In genomic region chr1:4634156-4634792, GRCh38 we compare ENCODE assay signal across 35 cellular contexts. TPM values are rescaled to one million over a fixed set of nuclear protein-coding genes. Genes with fewer than 3 reads are reported as not detected.
"Had no signal": no experiment of that assay in that cellular context is flagged by ENCODE, and none has a peak within 500 bp of the region (broad histone marks: within the 10 kb centered on the region; RNA-seq: fewer than 3 reads in every experiment).

No MANE protein-coding gene starts in this region.

- H3K4me3 Mint-ChIP-seq: activated CD4-positive, alpha-beta T cell treated with anti-CD3 and anti-CD28 coated beads, Interleukin-2, amount 10 ng/mL, durations not matched to agents 24 days and 14 days; activated CD8-positive, alpha-beta T cell treated with anti-CD3 and anti-CD28 coated beads for 36 hours; activated naive CD8-positive, alpha-beta T cell treated with anti-CD3 and anti-CD28 coated beads for 36 hours; activated T-cell treated with anti-CD3 and anti-CD28 coated beads, Interleukin-2, amount 50 U/mL, for 72 hours; activated T-helper 17 cell treated with anti-CD3 and anti-CD28 coated beads, Interleukin-2, amount 50 U/mL, for 72 hours; T-helper 1 cell treated with Interleukin-12 subunit alpha and Interleukin-12 subunit beta and Interleukin-4 antibody, amounts not matched to agents 30 μg/mL and 1 μg/mL, for 36 hours; T-helper 2 cell treated with Interferon-gamma antibody and Interleukin-4, amounts not matched to agents 5 μg/mL and 100 μg/mL, for 36 hours had no signal

- H3K4me1 ChIP-seq: Peyer's patch, SJSA1 had no signal

- H3K4me3 ChIP-seq: Peyer's patch, SJSA1 had no signal

- DNase-seq: activated CD4-positive, alpha-beta T cell treated with anti-CD3 and anti-CD28 coated beads, Interleukin-2, amount 10 ng/mL, durations not matched to agents 24 days and 14 days; activated CD4-positive, alpha-beta T cell treated with anti-CD3 and anti-CD28 coated beads, Interleukin-2, amount 50 U/mL, for 4 hours; activated CD8-positive, alpha-beta T cell treated with anti-CD3 and anti-CD28 coated beads for 36 hours; activated effector memory CD4-positive, alpha-beta T cell treated with anti-CD3 and anti-CD28 coated beads, Interleukin-2, amount 50 U/mL, for 16 hours; activated naive CD4-positive, alpha-beta T cell; activated naive CD4-positive, alpha-beta T cell treated with anti-CD3 and anti-CD28 coated beads, Interleukin-2, amount 50 U/mL, for 16 hours; activated naive CD8-positive, alpha-beta T cell treated with anti-CD3 and anti-CD28 coated beads for 36 hours; activated T-cell treated with anti-CD3 and anti-CD28 coated beads, Interleukin-2, amount 50 U/mL, for 1 hour; activated T-cell treated with anti-CD3 and anti-CD28 coated beads, Interleukin-2, amount 50 U/mL, for 72 hours; amniotic stem cell; brain microvascular endothelial cell; central memory CD4-positive, alpha-beta T cell; Karpas-422; NCI-H1105; NCI-H1417 treated with DMSO at 0.1 percent for 48 hours; NCI-H187 treated with DMSO at 0.1 percent for 48 hours; NCI-H2081; NCI-H2171 treated with DMSO at 0.1 percent for 48 hours; NCI-H226; NCI-H446 treated with DMSO at 0.1 percent for 48 hours; NCI-H524; NCI-H69; NK-92 treated with Interleukin-12 subunit alpha and Interleukin-12 subunit beta, amount 100 ng/mL, for 24 hours; PC-3; Peyer's patch; RPMI8226; SHP77 treated with DMSO at 0.1 percent for 48 hours; SK-N-SH had no signal

- H3K27ac Mint-ChIP-seq: activated CD4-positive, alpha-beta T cell treated with anti-CD3 and anti-CD28 coated beads, Interleukin-2, amount 10 ng/mL, durations not matched to agents 24 days and 14 days; activated CD8-positive, alpha-beta T cell treated with anti-CD3 and anti-CD28 coated beads for 36 hours; activated naive CD8-positive, alpha-beta T cell treated with anti-CD3 and anti-CD28 coated beads for 36 hours; activated T-cell treated with anti-CD3 and anti-CD28 coated beads, Interleukin-2, amount 50 U/mL, for 72 hours; activated T-helper 17 cell treated with anti-CD3 and anti-CD28 coated beads, Interleukin-2, amount 50 U/mL, for 72 hours; T-helper 1 cell treated with Interleukin-12 subunit alpha and Interleukin-12 subunit beta and Interleukin-4 antibody, amounts not matched to agents 30 μg/mL and 1 μg/mL, for 36 hours; T-helper 2 cell treated with Interferon-gamma antibody and Interleukin-4, amounts not matched to agents 5 μg/mL and 100 μg/mL, for 36 hours had no signal

- H3K4me1 Mint-ChIP-seq: activated CD4-positive, alpha-beta T cell treated with anti-CD3 and anti-CD28 coated beads, Interleukin-2, amount 10 ng/mL, durations not matched to agents 24 days and 14 days; activated naive CD8-positive, alpha-beta T cell treated with anti-CD3 and anti-CD28 coated beads for 36 hours had no signal

- H3K27ac ChIP-seq: brain microvascular endothelial cell, Peyer's patch, SJSA1 had no signal

- H3K9me3 Mint-ChIP-seq: activated CD4-positive, alpha-beta T cell treated with anti-CD3 and anti-CD28 coated beads, Interleukin-2, amount 10 ng/mL, durations not matched to agents 24 days and 14 days; activated CD8-positive, alpha-beta T cell treated with anti-CD3 and anti-CD28 coated beads for 36 hours; activated naive CD8-positive, alpha-beta T cell treated with anti-CD3 and anti-CD28 coated beads for 36 hours; activated T-cell treated with anti-CD3 and anti-CD28 coated beads, Interleukin-2, amount 50 U/mL, for 72 hours; activated T-helper 17 cell treated with anti-CD3 and anti-CD28 coated beads, Interleukin-2, amount 50 U/mL, for 72 hours; T-helper 1 cell treated with Interleukin-12 subunit alpha and Interleukin-12 subunit beta and Interleukin-4 antibody, amounts not matched to agents 30 μg/mL and 1 μg/mL, for 36 hours; T-helper 2 cell treated with Interferon-gamma antibody and Interleukin-4, amounts not matched to agents 5 μg/mL and 100 μg/mL, for 36 hours had no signal

- H3K36me3 ChIP-seq: brain microvascular endothelial cell, Peyer's patch, SJSA1 had no signal

- H3K9me3 ChIP-seq: Peyer's patch, SK-N-SH had no signal

- H3K36me3 Mint-ChIP-seq: activated naive CD8-positive, alpha-beta T cell treated with anti-CD3 and anti-CD28 coated beads for 36 hours had no signal

- H3K27me3 ChIP-seq: brain microvascular endothelial cell, Peyer's patch, SJSA1 had no signal

RNA-seq across cellular contexts. Expression of gene AJAP1, which starts 20.1 kb away (rescaled TPM):
- total RNA-seq: activated CD4-positive, alpha-beta T cell treated with anti-CD3 and anti-CD28 coated beads, Interleukin-2, amount 10 ng/mL, durations not matched to agents 24 days and 14 days; activated CD8-positive, alpha-beta memory T cell treated with anti-CD3 and anti-CD28 coated beads for 36 hours; activated naive CD8-positive, alpha-beta T cell treated with anti-CD3 and anti-CD28 coated beads for 36 hours; activated T-helper 17 cell treated with anti-CD3 and anti-CD28 coated beads, Interleukin-2, amount 50 U/mL, for 72 hours; MCF 10A; PC-3; SJSA1 had no signal
- polyA plus RNA-seq: aorta, SK-N-SH had no signal
